Comparison of ENCODE assay signal across 8 cellular contexts in the genomic region with DNA sequence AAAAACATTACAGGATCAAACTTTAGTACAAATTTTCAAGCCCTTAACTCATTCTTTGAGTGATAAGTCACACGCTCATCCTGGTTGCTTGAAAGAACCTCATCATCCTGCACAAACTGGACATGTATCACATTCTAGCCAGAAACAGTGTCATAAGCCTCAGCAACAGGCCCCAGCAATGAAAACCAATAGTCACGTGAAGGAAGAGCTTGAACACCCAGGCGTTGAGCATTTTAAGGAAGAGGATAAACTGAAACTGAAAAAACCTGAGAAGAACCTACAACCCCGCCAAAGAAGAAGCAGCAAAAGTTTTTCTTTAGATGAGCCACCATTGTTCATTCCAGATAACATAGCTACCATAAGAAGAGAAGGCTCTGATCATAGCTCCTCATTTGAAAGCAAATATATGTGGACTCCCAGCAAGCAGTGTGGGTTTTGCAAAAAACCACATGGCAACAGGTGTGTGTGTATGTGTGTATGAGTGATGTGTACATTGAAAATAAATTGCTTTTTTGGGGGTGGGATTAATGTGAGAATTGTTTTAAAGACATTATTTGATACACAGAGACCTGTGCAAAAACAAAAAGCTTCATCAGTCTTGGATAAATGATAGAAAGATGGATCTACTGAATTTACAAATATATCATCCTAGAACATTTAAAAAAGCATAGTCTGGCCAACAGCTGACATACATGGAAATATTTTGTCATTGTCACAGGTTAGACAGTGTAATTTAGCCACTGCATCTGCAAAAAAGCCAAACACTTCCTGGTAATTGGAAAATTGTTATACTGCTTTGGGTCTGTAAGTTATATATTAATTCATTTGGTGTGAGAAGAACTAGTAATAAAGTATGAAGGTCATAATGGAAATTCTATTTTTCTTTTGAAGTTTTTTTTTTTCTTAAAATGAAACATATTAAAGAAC. TPM values are rescaled to one million over a fixed set of nuclear protein-coding genes. Genes with fewer than 3 reads are reported as not detected.
DNase-seq lines count a peak whose midpoint lies in the region; ATAC-seq and TF ChIP-seq lines count a peak whose summit lies in the region.
"Had no signal": no experiment of that assay in that cellular context is flagged by ENCODE, and none has a peak within 500 bp of the region (broad histone marks: within the 10 kb centered on the region; RNA-seq: fewer than 3 reads in every experiment).

No MANE protein-coding gene starts in this region.

- DNase-seq in GM19238 (ENCODE audit: insufficient read length, low spot score) (peak; percentile 27), NOMO-1 treated with DMSO at 0.1 percent for 48 hours (lab: John Stamatoyannopoulos, UW; ENCODE audit: unreplicated experiment) (peak; percentile 89), sciatic nerve (ENCODE audit: low spot score) (no peak), SW480 (ENCODE audit: low spot score) (no peak), GF-D8 (lab: John Stamatoyannopoulos, UW) (no peak), adrenal gland (no peak)

- peaks cover 0 to 12% of the 10 kb centered on the region in 2 donors for H3K36me3 ChIP-seq in adrenal gland (replicated peaks in 1 of 2)

- no peaks in the 10 kb centered on the region for H3K27me3 ChIP-seq in adrenal gland

- intact Hi-C loops in sciatic nerve (cut with DNase I) (no loop called here), adrenal gland (cut with DNase I) (no loop called here)

- TF ChIP-seq POLR2A in adrenal gland (IDR thresholded peaks at IDR 0.05): no peak

- H3K9me3 ChIP-seq in adrenal gland (replicated peaks in 1 of 3): no peaks in the 10 kb centered on the region

- peak; percentile 73 for ATAC-seq in HG02840 (IDR thresholded peaks at IDR 0.05; ENCODE audit: low FRiP score, unreplicated experiment)
- ATAC-seq in sciatic nerve: peak; percentile 36

- H3K27ac ChIP-seq in adrenal gland: no peak overlapping the region
- H3K27ac ChIP-seq: VCaP had no signal

- H3K4me3 ChIP-seq in adrenal gland: no peak overlapping the region

- H3K4me1 ChIP-seq in adrenal gland (replicated peaks in 1 of 2): peaks cover 19 to 34% of the 10 kb centered on the region in 2 donors

- no peak for TF ChIP-seq CTCF in adrenal gland (IDR thresholded peaks at IDR 0.05)

- 77 to 87% (median 81%) methylated on average over 4 of the region's 4 CpGs for WGBS in adrenal gland, 4 donors

RNA-seq across cellular contexts. Expression of a gene that starts 50.1 kb away (rescaled TPM):
- 88.5 TPM for total RNA-seq in sciatic nerve
- total RNA-seq in adrenal gland: 10 to 100 TPM; 41.3 to 89.9 (median 70.6) TPM
- 10 to 100 TPM in 2 of 3 donors, 1 to 10 TPM in 1; 9.7 to 43.3 (median 15.0) TPM for polyA plus RNA-seq in adrenal gland

Comparison
In these comparisons a context has a peak if more than half of its experiments do, and no peak if none do; other contexts are left out.
1. DNase-seq: peak in GM19238 (single experiment) and NOMO-1 treated with DMSO at 0.1 percent for 48 hours (single experiment); none in sciatic nerve (single experiment), SW480 (single experiment), GF-D8 (single experiment) and adrenal gland (0 of 7).